20 cellular contexts compared by ENCODE assay signal in the genomic region with DNA sequence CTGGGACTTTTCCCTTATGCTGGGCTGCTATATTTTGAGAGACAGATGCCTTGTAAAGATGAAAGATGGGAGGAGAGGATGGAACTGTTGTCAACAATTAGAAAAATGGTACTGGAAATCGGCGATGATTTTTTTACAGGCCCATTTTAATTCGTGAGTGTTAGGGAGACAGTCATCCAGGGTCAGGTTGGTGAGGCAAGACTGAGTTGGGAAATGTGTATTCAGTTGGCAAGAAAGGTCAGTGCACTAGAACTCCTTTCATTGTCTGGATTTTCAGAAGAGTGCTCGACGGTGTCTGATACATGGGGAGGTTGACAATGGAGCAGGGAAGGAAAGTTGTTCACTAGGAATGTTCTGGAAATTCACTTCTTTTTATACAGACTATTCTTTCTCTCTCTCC.
DNase-seq lines count a peak whose midpoint lies in the region; ATAC-seq, FAIRE-seq and TF ChIP-seq lines count a peak whose summit lies in the region.
"Had no signal": no experiment of that assay in that cellular context is flagged by ENCODE, and none has a peak within 500 bp of the region (broad histone marks: within the 10 kb centered on the region; RNA-seq: fewer than 3 reads in every experiment).

No MANE protein-coding gene starts in this region.

- H3K36me3 ChIP-seq in endodermal cell (ENCODE audit: control insufficient read depth, insufficient read depth, low read length) (no peaks in the 10 kb centered on the region), HepG2 (replicated peaks in 1 of 2; ENCODE audit: control insufficient read depth in 1 of 2, insufficient read depth in 2 of 2, low read length in 2 of 2) (no peaks in the 10 kb centered on the region), neuronal stem cell (replicated peaks in 1 of 2; ENCODE audit: control insufficient read depth in 2 of 2, insufficient read depth in 2 of 2, low read length in 2 of 2) (no peaks in the 10 kb centered on the region)
- H3K36me3 ChIP-seq: BLaER1 treated with 17β-estradiol and CSF1 and Interleukin-3, amounts not matched to agents 10 nM and 100 nM had no signal

- H2AK5ac ChIP-seq in neuronal stem cell (ENCODE audit: low read depth, low read length), result no peak overlapping the region

- H3K27ac ChIP-seq in endodermal cell (ENCODE audit: low read depth, low read length) (peak overlapping the region; percentile 71), HepG2 (ENCODE audit: extremely low read length, insufficient read depth, low read length) (no peak overlapping the region), neuronal stem cell (replicated peaks; ENCODE audit: low read length) (no peak overlapping the region)
- H3K27ac ChIP-seq: BLaER1 treated with 17β-estradiol and CSF1 and Interleukin-3, amounts not matched to agents 10 nM and 100 nM had no signal

- H4K91ac ChIP-seq in neuronal stem cell (ENCODE audit: low read depth, low read length, poor library complexity), result no peak overlapping the region

- POLR2A ChIA-PET in HepG2 (lab: Yijun Ruan, JAX), result no interaction called here

- no peaks in the 10 kb centered on the region for H3K4me1 Mint-ChIP-seq in endodermal cell
- H3K4me1 Mint-ChIP-seq in activated T-cell treated with anti-CD3 and anti-CD28 coated beads, Interleukin-2, amount 50 U/mL, for 24 hours (ENCODE audit: low read depth), result no peaks in the 10 kb centered on the region
- H3K4me1 Mint-ChIP-seq: CD4-positive, CD25-positive, alpha-beta regulatory T cell; CD8-positive, alpha-beta memory T cell had no signal

- TF ChIP-seq CTCF in endodermal cell (conservative IDR thresholded peaks at IDR 0.05) (no peak), HepG2 (CRISPR knock-in tag; IDR thresholded peaks at IDR 0.05) (no peak)

- no peak overlapping the region for H3K9ac ChIP-seq in endodermal cell (ENCODE audit: extremely low read depth, low read length, poor library complexity, severe bottlenecking)
- no peak overlapping the region for H3K9ac ChIP-seq in HepG2 (ENCODE audit: insufficient read depth, low read depth, low read length)
- H3K9ac ChIP-seq in neuronal stem cell (ENCODE audit: low read depth, low read length, poor library complexity), result no peak overlapping the region
- H3K9ac ChIP-seq: BLaER1 treated with 17β-estradiol and CSF1 and Interleukin-3, amounts not matched to agents 10 nM and 100 nM had no signal

- FAIRE-seq in HepG2 (lab: Jason Lieb, UNC), result no peak
- FAIRE-seq: H1 had no signal

- no peak overlapping the region for H2BK5ac ChIP-seq in neuronal stem cell (ENCODE audit: low read length)

- no peaks in the 10 kb centered on the region for H3K36me3 Mint-ChIP-seq in endodermal cell (ENCODE audit: low read depth)
- no peaks in the 10 kb centered on the region for H3K36me3 Mint-ChIP-seq in activated T-cell treated with anti-CD3 and anti-CD28 coated beads, Interleukin-2, amount 50 U/mL, for 24 hours (ENCODE audit: low read depth)
- H3K36me3 Mint-ChIP-seq: CD4-positive, CD25-positive, alpha-beta regulatory T cell; CD8-positive, alpha-beta memory T cell had no signal

- no peak for ATAC-seq in HepG2

- BruUV-seq in HepG2 (replicated peaks; lab: Mats Ljungman, UMichigan), result no TSS peak

- no peak overlapping the region for H3K23ac ChIP-seq in neuronal stem cell (ENCODE audit: low read depth, low read length, poor library complexity)

- no peaks in the 10 kb centered on the region for H3K27me3 ChIP-seq in endodermal cell (ENCODE audit: control insufficient read depth, insufficient read depth, low read length, poor library complexity, severe bottlenecking)
- 0 out of 5 replicates have a peak, but pooled peaks cover 0 to 3% of the 10 kb centered on the region in 2 experiments for H3K27me3 ChIP-seq in HepG2 (ENCODE audit: control insufficient read depth in 1 of 2, insufficient read depth in 2 of 2, low read length in 2 of 2)
- H3K27me3 ChIP-seq in neuronal stem cell (ENCODE audit: control insufficient read depth in 3 of 3, insufficient read depth in 3 of 3, low read depth in 1 of 3, low read length in 3 of 3), result no peaks in the 10 kb centered on the region
- H3K27me3 ChIP-seq: BLaER1 treated with 17β-estradiol and CSF1 and Interleukin-3, amounts not matched to agents 10 nM and 100 nM had no signal

- no peak overlapping the region for H3K4ac ChIP-seq in neuronal stem cell (ENCODE audit: low read length)

- no peaks in the 10 kb centered on the region for H4K20me1 ChIP-seq in HepG2 (ENCODE audit: insufficient read depth, low read length)
- H4K20me1 ChIP-seq: BLaER1 treated with 17β-estradiol and CSF1 and Interleukin-3, amounts not matched to agents 10 nM and 100 nM had no signal

- DNase-seq in NCI-H82 (lab: John Stamatoyannopoulos, UW) (peak; percentile 57), endodermal cell (no peak), HepG2 (ENCODE audit: low spot score) (no peak), neuronal stem cell (ENCODE audit: low spot score) (no peak), 8988T (no peak), NCI-H2227 (lab: John Stamatoyannopoulos, UW; ENCODE audit: unreplicated experiment) (no peak), CD1c-positive myeloid dendritic cell (ENCODE audit: extremely low spot score) (no peak)
- DNase-seq in activated T-cell treated with anti-CD3 and anti-CD28 coated beads, Interleukin-2, amount 50 U/mL, for 24 hours, result no peak
- DNase-seq: CD4-positive, CD25-positive, alpha-beta regulatory T cell; CD8-positive, alpha-beta memory T cell; COR-L47; DMS153; DMS79; GDM1; H9; IMR-90; KBM-7 had no signal

- peak overlapping the region; percentile 1 for H2AFZ ChIP-seq in HepG2 (ENCODE audit: low read length)
- H2AFZ ChIP-seq in neuronal stem cell (ENCODE audit: low read length), result peak overlapping the region; percentile 60

- no peak for TF ChIP-seq RAD21 in HepG2 (CRISPR knock-in tag; IDR thresholded peaks at IDR 0.05)

- no peaks in the 10 kb centered on the region for H3K79me2 ChIP-seq in HepG2 (ENCODE audit: insufficient read depth, low read length)

- H3K4me1 ChIP-seq in endodermal cell (ENCODE audit: control insufficient read depth, insufficient read depth, low read length) (no peaks in the 10 kb centered on the region), HepG2 (ENCODE audit: insufficient read depth, low read length) (no peaks in the 10 kb centered on the region), neuronal stem cell (ENCODE audit: control insufficient read depth in 2 of 2, insufficient read depth in 1 of 2, low read depth in 1 of 2, low read length in 2 of 2) (peaks cover 2 to 11% of the 10 kb centered on the region in 2 donors)

- H3K18ac ChIP-seq in neuronal stem cell (ENCODE audit: low read length), result no peak overlapping the region

- no peak overlapping the region for H2BK12ac ChIP-seq in neuronal stem cell (ENCODE audit: low read length)

- no peak overlapping the region for H3K4me3 ChIP-seq in endodermal cell (ENCODE audit: low read length)
- no peak overlapping the region for H3K4me3 ChIP-seq in HepG2 (replicated peaks in 1 of 3; ENCODE audit: insufficient read depth in 1 of 3, low read depth in 2 of 3, low read length in 3 of 3)
- no peak overlapping the region for H3K4me3 ChIP-seq in neuronal stem cell (ENCODE audit: low read length in 2 of 2)
- H3K4me3 ChIP-seq: BLaER1 treated with 17β-estradiol and CSF1 and Interleukin-3, amounts not matched to agents 10 nM and 100 nM had no signal

- no peak overlapping the region for H3K27ac Mint-ChIP-seq in endodermal cell
- H3K27ac Mint-ChIP-seq in activated T-cell treated with anti-CD3 and anti-CD28 coated beads, Interleukin-2, amount 50 U/mL, for 24 hours, result no peak overlapping the region
- H3K27ac Mint-ChIP-seq: B cell, H9 had no signal

- H3K9me3 Mint-ChIP-seq in endodermal cell, result no peaks in the 10 kb centered on the region
- no peaks in the 10 kb centered on the region for H3K9me3 Mint-ChIP-seq in activated T-cell treated with anti-CD3 and anti-CD28 coated beads, Interleukin-2, amount 50 U/mL, for 24 hours
- H3K9me3 Mint-ChIP-seq: CD4-positive, CD25-positive, alpha-beta regulatory T cell; CD8-positive, alpha-beta memory T cell; H9 had no signal

- TF ChIP-seq EP300 in HepG2 (IDR thresholded peaks at IDR 0.05; ENCODE audit: low read depth in 2 of 2, low read length in 2 of 2) (no peak), HepG2 (CRISPR knock-in tag; IDR thresholded peaks at IDR 0.05; ENCODE audit: borderline replicate concordance) (no peak)

- 85 to 89% methylated on average over 3 to 5 of the region's 5 CpGs for WGBS in endodermal cell (ENCODE audit: insufficient coverage in 1 of 2, insufficient read length in 1 of 2), 2 experiments
- WGBS in HepG2 (ENCODE audit: low lambda C conversion rate), result 1% methylated on average over 5 of the region's 5 CpGs
- WGBS in neuronal stem cell (ENCODE audit: extremely low coverage in 2 of 2, insufficient read length in 2 of 2, insufficient replicate concordance in 1 of 2), 2 donors, result no CpG with 5 or more reads among the region's 5 CpGs

- H3K14ac ChIP-seq in neuronal stem cell (ENCODE audit: low read length), result no peak overlapping the region

- H2BK15ac ChIP-seq in neuronal stem cell (ENCODE audit: low read length), result no peak overlapping the region

- H3K79me1 ChIP-seq in neuronal stem cell (ENCODE audit: low read depth, low read length), result no peaks in the 10 kb centered on the region

- no peaks in the 10 kb centered on the region for H3K9me3 ChIP-seq in endodermal cell (ENCODE audit: control insufficient read depth, low read length)
- no peaks in the 10 kb centered on the region for H3K9me3 ChIP-seq in HepG2 (ENCODE audit: low read length)
- peaks cover 0 to 4% of the 10 kb centered on the region in 2 donors for H3K9me3 ChIP-seq in neuronal stem cell (replicated peaks in 1 of 2; ENCODE audit: control insufficient read depth in 2 of 2, insufficient read depth in 1 of 2, low read depth in 1 of 2, low read length in 2 of 2)

- H3K4me2 ChIP-seq in HepG2 (ENCODE audit: low read depth, low read length) (no peak overlapping the region), neuronal stem cell (ENCODE audit: insufficient read depth, low read length, poor library complexity, severe bottlenecking) (no peak overlapping the region)
- H3K4me2 ChIP-seq: BLaER1 treated with 17β-estradiol and CSF1 and Interleukin-3, amounts not matched to agents 10 nM and 100 nM had no signal

- no peak overlapping the region for H3K4me3 Mint-ChIP-seq in endodermal cell
- no peak overlapping the region for H3K4me3 Mint-ChIP-seq in activated T-cell treated with anti-CD3 and anti-CD28 coated beads, Interleukin-2, amount 50 U/mL, for 24 hours
- H3K4me3 Mint-ChIP-seq: B cell; CD4-positive, CD25-positive, alpha-beta regulatory T cell; CD8-positive, alpha-beta memory T cell; H9 had no signal

- in situ Hi-C loops in HepG2 (cut with HindIII; ENCODE audit: extremely low pct_ligation_motif_present, low pct_unique_long_range_greater_than_20kb), result no loop called here

- H3K27me3 Mint-ChIP-seq in endodermal cell (ENCODE audit: insufficient read depth), result no peaks in the 10 kb centered on the region
- no peaks in the 10 kb centered on the region for H3K27me3 Mint-ChIP-seq in activated T-cell treated with anti-CD3 and anti-CD28 coated beads, Interleukin-2, amount 50 U/mL, for 24 hours
- H3K27me3 Mint-ChIP-seq: B cell; CD4-positive, CD25-positive, alpha-beta regulatory T cell had no signal

- H4K8ac ChIP-seq in neuronal stem cell (ENCODE audit: low read depth, low read length), result no peak overlapping the region

- CTCF ChIA-PET in HepG2 (lab: Yijun Ruan, JAX; ENCODE audit: low intra/inter-chr PET ratio, low total read pairs), result no interaction called here

- TF ChIP-seq POLR2A in HepG2 (IDR thresholded peaks at IDR 0.05; ENCODE audit: insufficient read depth in 1 of 2, low read depth in 2 of 2, low read length in 2 of 2), result no peak

- H2BK120ac ChIP-seq in neuronal stem cell (ENCODE audit: low read depth, low read length), result no peak overlapping the region

- intact Hi-C loops in HepG2 (cut with micrococcal nuclease; ENCODE audit: unreplicated experiment), result no loop called here
